ENCODE assay signal across 9 cellular contexts in genomic region chr11:36746886-36747710, GRCh38.
DNase-seq lines count a peak whose midpoint lies in the region; ATAC-seq, FAIRE-seq and TF ChIP-seq lines count a peak whose summit lies in the region.
"Had no signal": no experiment of that assay in that cellular context is flagged by ENCODE, and none has a peak within 500 bp of the region (broad histone marks: within the 10 kb centered on the region; RNA-seq: fewer than 3 reads in every experiment).

No MANE protein-coding gene starts in this region.

- no peak overlapping the region for H3K27ac ChIP-seq in ascending aorta
- H3K27ac ChIP-seq in hepatocyte: no peak overlapping the region
- H3K27ac ChIP-seq in small intestine (ENCODE audit: low read depth in 1 of 2, low read length in 1 of 2): no peak overlapping the region
- H3K27ac ChIP-seq: BLaER1 treated with 17β-estradiol and CSF1 and Interleukin-3, amounts not matched to agents 10 nM and 100 nM had no signal

- intact Hi-C loops in ascending aorta (cut with DNase I): loop anchor here (1.0 kb wide), 2 partner anchors 45 to 183 kb away; no protein-coding TSS in a partner anchor

- H3K4me2 ChIP-seq in hepatocyte: no peak overlapping the region
- H3K4me2 ChIP-seq: BLaER1 treated with 17β-estradiol and CSF1 and Interleukin-3, amounts not matched to agents 10 nM and 100 nM had no signal

- H3K4me1 ChIP-seq in ascending aorta (peaks cover 0 to 4% of the 10 kb centered on the region in 2 donors), hepatocyte (ENCODE audit: insufficient read depth) (peaks cover 9% of the 10 kb centered on the region), small intestine (ENCODE audit: control insufficient read depth in 2 of 2, insufficient read depth in 1 of 2, low read depth in 1 of 2, low read length in 1 of 2) (peaks cover 0 to 2% of the 10 kb centered on the region in 2 donors)
- H3K4me1 ChIP-seq: BLaER1 treated with 17β-estradiol and CSF1 and Interleukin-3, amounts not matched to agents 10 nM and 100 nM had no signal

- no peaks in the 10 kb centered on the region for H4K20me1 ChIP-seq in hepatocyte (ENCODE audit: insufficient read depth, poor library complexity, severe bottlenecking)
- H4K20me1 ChIP-seq: BLaER1 treated with 17β-estradiol and CSF1 and Interleukin-3, amounts not matched to agents 10 nM and 100 nM had no signal

- FAIRE-seq in small intestine (lab: Jason Lieb, UNC): no peak

- no peaks in the 10 kb centered on the region for H3K9me3 ChIP-seq in ascending aorta
- no peaks in the 10 kb centered on the region for H3K9me3 ChIP-seq in hepatocyte (ENCODE audit: low read depth)
- H3K9me3 ChIP-seq in small intestine (ENCODE audit: control insufficient read depth, low read depth): no peaks in the 10 kb centered on the region
- H3K9me3 ChIP-seq: BLaER1 treated with 17β-estradiol and CSF1 and Interleukin-3, amounts not matched to agents 10 nM and 100 nM had no signal

- peak; percentile 92 for ATAC-seq in GM18511 (IDR thresholded peaks at IDR 0.05; ENCODE audit: unreplicated experiment)
- peak; percentile 91 for ATAC-seq in HG03025 (IDR thresholded peaks at IDR 0.05; ENCODE audit: low FRiP score, unreplicated experiment)

- no peaks in the 10 kb centered on the region for H3K9me2 ChIP-seq in hepatocyte (replicated peaks; ENCODE audit: insufficient read depth)

- WGBS in hepatocyte (ENCODE audit: low lambda C conversion rate, missing lambda C conversion rate): 35% methylated on average over 7 of the region's 7 CpGs
- 25 to 42% (median 30%) methylated on average over 7 of the region's 7 CpGs for WGBS in small intestine, 3 donors

- H3K79me2 ChIP-seq in hepatocyte: no peaks in the 10 kb centered on the region

- H3K27me3 ChIP-seq in ascending aorta (no peaks in the 10 kb centered on the region), hepatocyte (no peaks in the 10 kb centered on the region), small intestine (ENCODE audit: control insufficient read depth in 2 of 2, insufficient read depth in 2 of 2, low read length in 2 of 2) (peaks cover 0 to 2% of the 10 kb centered on the region in 2 donors)
- H3K27me3 ChIP-seq: BLaER1 treated with 17β-estradiol and CSF1 and Interleukin-3, amounts not matched to agents 10 nM and 100 nM had no signal

- no peak overlapping the region for H2AFZ ChIP-seq in hepatocyte

- DNase-seq in 8988T (peak; percentile 14), NCI-H2029 (lab: John Stamatoyannopoulos, UW) (peak; percentile 82), T-helper 2 cell (peak; percentile 46 to 88 (median 66)), ascending aorta (ENCODE audit: low spot score in 2 of 2) (peak; percentile 38 to 92), hepatocyte (ENCODE audit: low spot score) (peak; percentile 95), small intestine (peak; percentile 89)

- H3K4me3 ChIP-seq in ascending aorta: no peak overlapping the region
- no peak overlapping the region for H3K4me3 ChIP-seq in hepatocyte
- H3K4me3 ChIP-seq in small intestine (ENCODE audit: low read depth in 1 of 2, low read length in 2 of 2): no peak overlapping the region
- H3K4me3 ChIP-seq: BLaER1 treated with 17β-estradiol and CSF1 and Interleukin-3, amounts not matched to agents 10 nM and 100 nM had no signal

- H3K36me3 ChIP-seq in ascending aorta (no peaks in the 10 kb centered on the region), hepatocyte (replicated peaks; ENCODE audit: insufficient read depth, low read depth) (no peaks in the 10 kb centered on the region), small intestine (ENCODE audit: control insufficient read depth in 2 of 2, insufficient read depth in 2 of 2, low read length in 2 of 2) (no peaks in the 10 kb centered on the region)
- H3K36me3 ChIP-seq: BLaER1 treated with 17β-estradiol and CSF1 and Interleukin-3, amounts not matched to agents 10 nM and 100 nM had no signal

- TF ChIP-seq CTCF in ascending aorta (IDR thresholded peaks at IDR 0.05): peak; percentile 82 to 98 (median 93)
- peak; percentile 99 for TF ChIP-seq CTCF in hepatocyte (IDR thresholded peaks at IDR 0.05; ENCODE audit: poor library complexity)

Comparison
In these comparisons a context has a peak if more than half of its experiments do, and no peak if none do; other contexts are left out.
1. DNase-seq: peak in every context shown above with its lines; median percentile 95 in hepatocyte; 89 in small intestine; 82 in NCI-H2029; 66 in T-helper 2 cell; 65 in ascending aorta; 14 in 8988T.